17 cellular contexts compared by ENCODE assay signal in genomic region chr5:156971848-156972525, GRCh38. TPM values are rescaled to one million over a fixed set of nuclear protein-coding genes. Genes with fewer than 3 reads are reported as not detected.
DNase-seq lines count a peak whose midpoint lies in the region; ATAC-seq and TF ChIP-seq lines count a peak whose summit lies in the region.
"Had no signal": no experiment of that assay in that cellular context is flagged by ENCODE, and none has a peak within 500 bp of the region (broad histone marks: within the 10 kb centered on the region; RNA-seq: fewer than 3 reads in every experiment).

No MANE protein-coding gene starts in this region.

- H3K79me2 ChIP-seq in DOHH2 (ENCODE audit: control insufficient read depth, low read length), result no peaks in the 10 kb centered on the region

- CTCF ChIA-PET in activated CD4-positive, alpha-beta T cell treated with anti-CD3 and anti-CD28 coated beads, Interleukin-2, amount 10 ng/mL, durations not matched to agents 7 days and 5 days (lab: Charles Lee), result interaction anchor here (1.0 kb wide), 1 partner anchor 37 kb away, joined by 3 read pairs; no protein-coding TSS in a partner anchor

- TF ChIP-seq CTCF in DOHH2 (IDR thresholded peaks at IDR 0.05; ENCODE audit: low read depth, low read length, poor library complexity, severe bottlenecking) (no peak), natural killer cell (IDR thresholded peaks at IDR 0.05) (no peak)

- no peaks in the 10 kb centered on the region for H3K36me3 ChIP-seq in DOHH2 (ENCODE audit: control insufficient read depth, low read length)
- H3K36me3 ChIP-seq: Peyer's patch had no signal

- no peaks in the 10 kb centered on the region for H3K9me3 ChIP-seq in DOHH2 (ENCODE audit: control insufficient read depth, insufficient read depth, low read length)
- H3K9me3 ChIP-seq: Peyer's patch had no signal

- no peaks in the 10 kb centered on the region for H3K27me3 ChIP-seq in DOHH2 (ENCODE audit: control insufficient read depth, low read length)
- H3K27me3 ChIP-seq: Peyer's patch had no signal

- no peaks in the 10 kb centered on the region for H4K20me1 ChIP-seq in DOHH2 (ENCODE audit: control insufficient read depth, insufficient read depth, low read depth, low read length)

- no peak overlapping the region for H3K4me3 ChIP-seq in DOHH2 (ENCODE audit: low read length)
- H3K4me3 ChIP-seq: Peyer's patch had no signal

- no peaks in the 10 kb centered on the region for H3K9me2 ChIP-seq in DOHH2 (replicated peaks; ENCODE audit: control insufficient read depth, low read length)

- ATAC-seq in activated naive CD8-positive, alpha-beta T cell treated with anti-CD3 and anti-CD28 coated beads, Interleukin-2, amount 10 ng/mL, durations not matched to agents 7 days and 5 days (ENCODE audit: low read depth), result no peak
- ATAC-seq in stimulated activated naive CD8-positive, alpha-beta T cell treated with anti-CD3 and anti-CD28 coated beads, Interleukin-15, Interleukin-2, amounts not matched to agents 100 U/mL and 50 U/mL, for 24 hours, result peak; percentile 54
- ATAC-seq in natural killer cell, result no peak

- peaks cover 4% of the 10 kb centered on the region for H3K36me3 Mint-ChIP-seq in activated CD4-positive, alpha-beta T cell treated with anti-CD3 and anti-CD28 coated beads, Interleukin-2, amount 10 ng/mL, durations not matched to agents 24 days and 14 days (ENCODE audit: low read depth)
- peaks cover 3% of the 10 kb centered on the region for H3K36me3 Mint-ChIP-seq in activated CD4-positive, alpha-beta T cell treated with anti-CD3 and anti-CD28 coated beads, Interleukin-2, amount 10 ng/mL, durations not matched to agents 7 days and 5 days (ENCODE audit: low read depth)
- peaks cover 11% of the 10 kb centered on the region for H3K36me3 Mint-ChIP-seq in activated naive CD8-positive, alpha-beta T cell treated with anti-CD3 and anti-CD28 coated beads, Interleukin-2, amount 10 ng/mL, durations not matched to agents 7 days and 5 days
- H3K36me3 Mint-ChIP-seq in natural killer cell, result no peaks in the 10 kb centered on the region

- H3K27ac Mint-ChIP-seq in activated CD4-positive, alpha-beta T cell treated with anti-CD3 and anti-CD28 coated beads, Interleukin-2, amount 10 ng/mL, durations not matched to agents 24 days and 14 days, result peak overlapping the region; percentile 17
- no peak overlapping the region for H3K27ac Mint-ChIP-seq in activated CD4-positive, alpha-beta T cell treated with anti-CD3 and anti-CD28 coated beads, Interleukin-2, amount 10 ng/mL, durations not matched to agents 7 days and 5 days
- H3K27ac Mint-ChIP-seq in activated naive CD8-positive, alpha-beta T cell treated with anti-CD3 and anti-CD28 coated beads, Interleukin-2, amount 10 ng/mL, durations not matched to agents 7 days and 5 days, result peak overlapping the region; percentile 5
- H3K27ac Mint-ChIP-seq in natural killer cell, result no peak overlapping the region

- POLR2A ChIA-PET in activated CD4-positive, alpha-beta T cell treated with anti-CD3 and anti-CD28 coated beads, Interleukin-2, amount 10 ng/mL, durations not matched to agents 7 days and 5 days (lab: Charles Lee), result no interaction called here
- POLR2A ChIA-PET in activated naive CD8-positive, alpha-beta T cell treated with anti-CD3 and anti-CD28 coated beads, Interleukin-2, amount 10 ng/mL, durations not matched to agents 7 days and 5 days (lab: Charles Lee), result no interaction called here

- 0 out of 2 replicates have a peak overlapping the region, but pooled peaks have one; percentile 2 for H3K4me2 ChIP-seq in DOHH2 (ENCODE audit: low read length)

- H3K27me3 Mint-ChIP-seq in activated CD4-positive, alpha-beta T cell treated with anti-CD3 and anti-CD28 coated beads, Interleukin-2, amount 10 ng/mL, durations not matched to agents 24 days and 14 days, result no peaks in the 10 kb centered on the region
- no peaks in the 10 kb centered on the region for H3K27me3 Mint-ChIP-seq in activated CD4-positive, alpha-beta T cell treated with anti-CD3 and anti-CD28 coated beads, Interleukin-2, amount 10 ng/mL, durations not matched to agents 7 days and 5 days
- no peaks in the 10 kb centered on the region for H3K27me3 Mint-ChIP-seq in activated naive CD8-positive, alpha-beta T cell treated with anti-CD3 and anti-CD28 coated beads, Interleukin-2, amount 10 ng/mL, durations not matched to agents 7 days and 5 days
- no peaks in the 10 kb centered on the region for H3K27me3 Mint-ChIP-seq in natural killer cell (ENCODE audit: low read depth in 2 of 2)

- DNase-seq in activated CD4-positive, alpha-beta T cell treated with anti-CD3 and anti-CD28 coated beads, Interleukin-2, amount 10 ng/mL, durations not matched to agents 24 days and 14 days, result no peak
- DNase-seq in activated CD4-positive, alpha-beta T cell treated with anti-CD3 and anti-CD28 coated beads, Interleukin-2, amount 10 ng/mL, durations not matched to agents 7 days and 5 days, result no peak
- no peak for DNase-seq in activated naive CD8-positive, alpha-beta T cell treated with anti-CD3 and anti-CD28 coated beads, Interleukin-2, amount 10 ng/mL, durations not matched to agents 7 days and 5 days
- no peak for DNase-seq in stimulated activated naive CD8-positive, alpha-beta T cell treated with anti-CD3 and anti-CD28 coated beads, Interleukin-15, Interleukin-2, amounts not matched to agents 100 U/mL and 50 U/mL, for 24 hours
- no peak for DNase-seq in natural killer cell
- DNase-seq in NCI-H2227 (lab: John Stamatoyannopoulos, UW; ENCODE audit: unreplicated experiment), result no peak
- DNase-seq in activated T-cell treated with anti-CD3 and anti-CD28 coated beads for 4 hours, result no peak
- DNase-seq: AML-193, Calu3, EL, KBM-7, NCI-H1048, Peyer's patch, SHP77 had no signal

- H3K4me3 Mint-ChIP-seq in activated CD4-positive, alpha-beta T cell treated with anti-CD3 and anti-CD28 coated beads, Interleukin-2, amount 10 ng/mL, durations not matched to agents 24 days and 14 days, result no peak overlapping the region
- H3K4me3 Mint-ChIP-seq in activated CD4-positive, alpha-beta T cell treated with anti-CD3 and anti-CD28 coated beads, Interleukin-2, amount 10 ng/mL, durations not matched to agents 7 days and 5 days, result no peak overlapping the region
- no peak overlapping the region for H3K4me3 Mint-ChIP-seq in activated naive CD8-positive, alpha-beta T cell treated with anti-CD3 and anti-CD28 coated beads, Interleukin-2, amount 10 ng/mL, durations not matched to agents 7 days and 5 days
- H3K4me3 Mint-ChIP-seq in natural killer cell, result no peak overlapping the region

- peaks cover 10% of the 10 kb centered on the region for H3K4me1 Mint-ChIP-seq in activated CD4-positive, alpha-beta T cell treated with anti-CD3 and anti-CD28 coated beads, Interleukin-2, amount 10 ng/mL, durations not matched to agents 24 days and 14 days
- no peaks in the 10 kb centered on the region for H3K4me1 Mint-ChIP-seq in activated CD4-positive, alpha-beta T cell treated with anti-CD3 and anti-CD28 coated beads, Interleukin-2, amount 10 ng/mL, durations not matched to agents 7 days and 5 days
- H3K4me1 Mint-ChIP-seq in activated naive CD8-positive, alpha-beta T cell treated with anti-CD3 and anti-CD28 coated beads, Interleukin-2, amount 10 ng/mL, durations not matched to agents 7 days and 5 days, result peaks cover 8% of the 10 kb centered on the region
- H3K4me1 Mint-ChIP-seq in natural killer cell, result peaks cover 10 to 14% of the 10 kb centered on the region in 2 donors

- H3K9me3 Mint-ChIP-seq in activated CD4-positive, alpha-beta T cell treated with anti-CD3 and anti-CD28 coated beads, Interleukin-2, amount 10 ng/mL, durations not matched to agents 24 days and 14 days, result peaks cover 19% of the 10 kb centered on the region
- H3K9me3 Mint-ChIP-seq in activated CD4-positive, alpha-beta T cell treated with anti-CD3 and anti-CD28 coated beads, Interleukin-2, amount 10 ng/mL, durations not matched to agents 7 days and 5 days, result peaks cover 6% of the 10 kb centered on the region
- peaks cover 7% of the 10 kb centered on the region for H3K9me3 Mint-ChIP-seq in activated naive CD8-positive, alpha-beta T cell treated with anti-CD3 and anti-CD28 coated beads, Interleukin-2, amount 10 ng/mL, durations not matched to agents 7 days and 5 days
- H3K9me3 Mint-ChIP-seq in natural killer cell, result no peaks in the 10 kb centered on the region

- peaks cover 31% of the 10 kb centered on the region for H3F3A ChIP-seq in DOHH2 (ENCODE audit: control insufficient read depth, insufficient read depth)

- H3K4me1 ChIP-seq in DOHH2 (ENCODE audit: control insufficient read depth, low read length), result peaks cover 70% of the 10 kb centered on the region
- H3K4me1 ChIP-seq: Peyer's patch had no signal

- intact Hi-C loops in activated CD4-positive, alpha-beta T cell treated with anti-CD3 and anti-CD28 coated beads, Interleukin-2, amount 10 ng/mL, durations not matched to agents 24 days and 14 days (cut with micrococcal nuclease), result no loop called here
- intact Hi-C loops in natural killer cell (cut with micrococcal nuclease), result no loop called here

- H3K27ac ChIP-seq in DOHH2 (ENCODE audit: low read depth, low read length), result peak overlapping the region; percentile 24
- H3K27ac ChIP-seq: Peyer's patch had no signal

RNA-seq across cellular contexts. Expression of gene TIMD4, which starts 9.0 kb away (rescaled TPM):
- 13.9 and 15.1 TPM in 2 replicates for total RNA-seq in activated CD4-positive, alpha-beta T cell treated with anti-CD3 and anti-CD28 coated beads, Interleukin-2, amount 10 ng/mL, durations not matched to agents 24 days and 14 days
- total RNA-seq in activated CD4-positive, alpha-beta T cell treated with anti-CD3 and anti-CD28 coated beads, Interleukin-2, amount 10 ng/mL, durations not matched to agents 7 days and 5 days, result 1 to 10 TPM in 1 of 2 experiments, under 1 TPM in 1; 0.92 to 1.2 TPM
- 1 to 10 TPM; 3.7 to 4.9 TPM for total RNA-seq in activated naive CD8-positive, alpha-beta T cell treated with anti-CD3 and anti-CD28 coated beads, Interleukin-2, amount 10 ng/mL, durations not matched to agents 7 days and 5 days
- total RNA-seq in natural killer cell, result 1 to 10 TPM; 2.6 to 3.6 (median 3.0) TPM
- total RNA-seq: Calu3, H1, M059J had no signal

Comparison
In these comparisons a context has a peak if more than half of its experiments do, and no peak if none do; other contexts are left out.
1. H3K27ac Mint-ChIP-seq: peak in activated CD4-positive, alpha-beta T cell treated with anti-CD3 and anti-CD28 coated beads, Interleukin-2, amount 10 ng/mL, durations not matched to agents 24 days and 14 days (single experiment) and activated naive CD8-positive, alpha-beta T cell treated with anti-CD3 and anti-CD28 coated beads, Interleukin-2, amount 10 ng/mL, durations not matched to agents 7 days and 5 days (single experiment); none in activated CD4-positive, alpha-beta T cell treated with anti-CD3 and anti-CD28 coated beads, Interleukin-2, amount 10 ng/mL, durations not matched to agents 7 days and 5 days (single experiment) and natural killer cell (0 of 2).